Comparison of ENCODE assay signal across 8 cellular contexts in the genomic region with DNA sequence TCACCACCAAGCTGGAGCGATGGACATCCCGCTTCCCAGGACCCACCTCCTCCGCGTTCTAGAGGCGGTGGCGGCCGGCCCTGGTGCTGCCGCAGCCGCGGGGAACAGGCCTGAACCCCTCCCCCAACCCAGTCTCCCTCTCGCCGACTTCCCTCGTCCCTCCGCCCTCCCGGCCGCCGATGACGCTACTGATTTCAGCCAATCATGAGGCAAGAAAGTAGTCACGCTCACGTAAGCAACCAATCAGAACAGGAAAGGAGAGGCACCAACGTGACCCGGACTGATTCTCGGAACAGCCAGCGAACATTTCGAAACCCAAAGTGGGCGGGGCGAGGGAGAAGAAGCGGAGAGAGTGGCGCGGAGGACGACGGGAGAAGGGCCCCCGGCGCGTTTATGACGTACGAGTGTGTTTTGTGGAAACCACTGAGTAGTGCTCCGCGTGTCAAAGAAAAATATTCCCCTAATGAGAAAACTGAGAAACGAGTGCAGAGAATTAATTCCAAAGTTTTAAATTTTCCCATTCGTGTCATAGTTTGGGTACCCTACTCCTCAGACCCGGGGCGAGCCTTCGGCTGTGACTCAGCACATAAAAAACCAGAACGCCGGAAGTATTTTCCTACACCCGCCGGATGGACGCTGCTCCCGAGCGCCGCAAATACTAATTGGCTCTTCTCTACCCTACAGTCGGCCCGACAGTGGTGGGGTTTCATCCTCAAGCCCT. TPM values are rescaled to one million over a fixed set of nuclear protein-coding genes. Genes with fewer than 3 reads are reported as not detected.
DNase-seq lines count a peak whose midpoint lies in the region; ATAC-seq and TF ChIP-seq lines count a peak whose summit lies in the region.

A gene with protein sequence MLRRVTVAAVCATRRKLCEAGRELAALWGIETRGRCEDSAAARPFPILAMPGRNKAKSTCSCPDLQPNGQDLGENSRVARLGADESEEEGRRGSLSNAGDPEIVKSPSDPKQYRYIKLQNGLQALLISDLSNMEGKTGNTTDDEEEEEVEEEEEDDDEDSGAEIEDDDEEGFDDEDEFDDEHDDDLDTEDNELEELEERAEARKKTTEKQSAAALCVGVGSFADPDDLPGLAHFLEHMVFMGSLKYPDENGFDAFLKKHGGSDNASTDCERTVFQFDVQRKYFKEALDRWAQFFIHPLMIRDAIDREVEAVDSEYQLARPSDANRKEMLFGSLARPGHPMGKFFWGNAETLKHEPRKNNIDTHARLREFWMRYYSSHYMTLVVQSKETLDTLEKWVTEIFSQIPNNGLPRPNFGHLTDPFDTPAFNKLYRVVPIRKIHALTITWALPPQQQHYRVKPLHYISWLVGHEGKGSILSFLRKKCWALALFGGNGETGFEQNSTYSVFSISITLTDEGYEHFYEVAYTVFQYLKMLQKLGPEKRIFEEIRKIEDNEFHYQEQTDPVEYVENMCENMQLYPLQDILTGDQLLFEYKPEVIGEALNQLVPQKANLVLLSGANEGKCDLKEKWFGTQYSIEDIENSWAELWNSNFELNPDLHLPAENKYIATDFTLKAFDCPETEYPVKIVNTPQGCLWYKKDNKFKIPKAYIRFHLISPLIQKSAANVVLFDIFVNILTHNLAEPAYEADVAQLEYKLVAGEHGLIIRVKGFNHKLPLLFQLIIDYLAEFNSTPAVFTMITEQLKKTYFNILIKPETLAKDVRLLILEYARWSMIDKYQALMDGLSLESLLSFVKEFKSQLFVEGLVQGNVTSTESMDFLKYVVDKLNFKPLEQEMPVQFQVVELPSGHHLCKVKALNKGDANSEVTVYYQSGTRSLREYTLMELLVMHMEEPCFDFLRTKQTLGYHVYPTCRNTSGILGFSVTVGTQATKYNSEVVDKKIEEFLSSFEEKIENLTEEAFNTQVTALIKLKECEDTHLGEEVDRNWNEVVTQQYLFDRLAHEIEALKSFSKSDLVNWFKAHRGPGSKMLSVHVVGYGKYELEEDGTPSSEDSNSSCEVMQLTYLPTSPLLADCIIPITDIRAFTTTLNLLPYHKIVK (minus strand): TSS at position 112 of the 721 bp plus-strand sequence. CDS start 112 bp downstream, outside the sequence.

- H3K4me1 ChIP-seq in effector memory CD4-positive, alpha-beta T cell (ENCODE audit: control insufficient read depth, insufficient read depth, low read length, poor library complexity, severe bottlenecking): peaks cover 22% of the 10 kb centered on the region
- H3K4me1 ChIP-seq in lung (ENCODE audit: control insufficient read depth in 2 of 2, insufficient read depth in 2 of 2, low read length in 2 of 2): peaks cover 9 to 21% of the 10 kb centered on the region in 2 donors

- TF ChIP-seq CTCF in lung (IDR thresholded peaks at IDR 0.05; ENCODE audit: control extremely low read depth, extremely low read depth): no peak

- H3K27me3 ChIP-seq in effector memory CD4-positive, alpha-beta T cell (replicated peaks; ENCODE audit: control insufficient read depth, insufficient read depth, low read length, poor library complexity, severe bottlenecking): no peaks in the 10 kb centered on the region
- H3K27me3 ChIP-seq in lung (ENCODE audit: control insufficient read depth, insufficient read depth): no peaks in the 10 kb centered on the region

- peak within 1 kb of the TSS; percentile 93 for H3K27ac ChIP-seq in effector memory CD4-positive, alpha-beta T cell (ENCODE audit: insufficient read depth, low read length, poor library complexity, severe bottlenecking)
- peak within 1 kb of the TSS; percentile 98 to 99 for H3K27ac ChIP-seq in lung (ENCODE audit: low read depth in 1 of 2, low read length in 1 of 2)

- ATAC-seq in GM21360 (IDR thresholded peaks at IDR 0.05; ENCODE audit: unreplicated experiment): peak; percentile 92
- ATAC-seq in lung (ENCODE audit: insufficient read depth, low FRiP score): peak; percentile 97

- H3K4me3 ChIP-seq in effector memory CD4-positive, alpha-beta T cell (ENCODE audit: insufficient read depth, low read depth, low read length, poor library complexity, severe bottlenecking): peak within 1 kb of the TSS; percentile 98
- peak within 1 kb of the TSS; percentile 92 for H3K4me3 ChIP-seq in lung

- peak; percentile 96 for DNase-seq in COLO829 (ENCODE audit: low spot score)
- peak; percentile 100 for DNase-seq in HT-29 (ENCODE audit: low spot score)
- peak; percentile 99 for DNase-seq in NK-92 treated with Interleukin-12 subunit alpha and Interleukin-12 subunit beta, amount 100 ng/mL, for 24 hours (lab: John Stamatoyannopoulos, UW)
- DNase-seq in activated CD8-positive, alpha-beta memory T cell treated with anti-CD3 and anti-CD28 coated beads for 24 hours: peak; percentile 99
- DNase-seq in effector memory CD4-positive, alpha-beta T cell: peak; percentile 98 to 100 (median 99)
- peak; percentile 100 for DNase-seq in lung (ENCODE audit: low spot score)
- DNase-seq in stimulated activated CD4-positive, alpha-beta T cell treated with anti-CD3 and anti-CD28 coated beads, TNF-alpha, amount 100 ng/mL, for 4 hours (ENCODE audit: low read depth in 3 of 3): peak; percentile 97 to 99 (median 98)

- WGBS in lung, 2 donors: 0% methylated on average over 51 to 54 of the region's 54 CpGs

- H3K9me3 ChIP-seq in effector memory CD4-positive, alpha-beta T cell (ENCODE audit: control insufficient read depth, low read length): no peaks in the 10 kb centered on the region
- H3K9me3 ChIP-seq in lung (ENCODE audit: control insufficient read depth in 2 of 2, insufficient read depth in 1 of 2, low read length in 1 of 2): no peaks in the 10 kb centered on the region

- no peaks in the 10 kb centered on the region for H3K36me3 ChIP-seq in effector memory CD4-positive, alpha-beta T cell (ENCODE audit: control insufficient read depth, insufficient read depth, low read length)
- no peaks in the 10 kb centered on the region for H3K36me3 ChIP-seq in lung (ENCODE audit: control insufficient read depth in 2 of 2, insufficient read depth in 2 of 2, low read length in 2 of 2)

RNA-seq across cellular contexts. Expression of the gene that starts here (rescaled TPM):
- 24.6 and 41.1 TPM in 2 replicates for total RNA-seq in HT-29 (2014; rRNA removed; shearing (Covaris generic))
- total RNA-seq in lung: 100 to 1,000 TPM; 109 to 128 TPM
- 100 to 1,000 TPM in 1 of 2 donors, 10 to 100 TPM in 1; 96.2 to 102 TPM for polyA plus RNA-seq in lung

Comparison
In these comparisons a context has a peak if more than half of its experiments do, and no peak if none do; other contexts are left out.
1. Peak in every context shown above with its lines: DNase-seq, ATAC-seq, H3K4me3 ChIP-seq and H3K27ac ChIP-seq.